In the genomic region with DNA sequence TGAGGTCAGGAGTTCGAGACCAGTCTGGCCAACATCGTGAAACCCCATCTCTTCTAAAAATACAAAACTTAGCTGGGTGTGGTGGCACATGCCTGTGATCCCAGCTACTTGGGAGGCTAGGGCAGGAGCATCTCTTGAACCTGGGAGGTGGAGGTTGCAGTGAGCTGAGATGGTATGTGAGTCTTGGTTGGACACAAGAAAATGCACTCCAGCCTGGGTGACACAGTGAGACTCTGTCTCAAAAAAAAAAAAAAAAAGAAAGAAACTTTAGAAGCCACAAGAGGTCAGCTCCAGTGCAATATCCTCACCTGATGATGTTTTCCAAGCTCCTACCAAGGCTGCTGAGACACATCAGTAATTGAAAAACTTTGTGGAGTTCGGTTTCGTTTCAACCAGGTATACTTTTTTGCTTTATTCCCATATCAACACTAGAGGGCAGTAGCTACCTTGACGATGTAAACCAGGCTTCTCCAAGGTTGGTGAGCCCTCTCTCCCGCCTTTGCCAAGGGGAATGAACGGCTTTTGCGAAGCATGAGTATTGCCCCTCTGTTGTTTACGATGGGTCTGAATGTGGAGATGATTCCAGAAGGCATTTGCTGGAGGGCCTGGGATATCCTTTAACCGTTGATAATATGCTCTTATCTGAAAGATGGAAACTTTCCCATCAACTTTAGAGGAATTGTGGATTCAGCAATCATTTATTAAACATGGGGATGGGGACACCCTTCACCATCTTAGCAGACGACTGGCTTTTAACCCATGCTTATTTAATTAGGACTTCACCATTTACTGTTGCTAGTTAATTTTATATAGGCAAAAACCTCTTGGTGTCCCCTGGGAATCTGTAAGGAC, we compare ENCODE assay signal across 8 cellular contexts.
DNase-seq lines count a peak whose midpoint lies in the region; ATAC-seq and TF ChIP-seq lines count a peak whose summit lies in the region.

No MANE protein-coding gene starts in this region.

- H3K4me1 Mint-ChIP-seq in Calu3 (ENCODE audit: low read depth, unreplicated experiment) = no peaks in the 10 kb centered on the region

- H3K9me3 Mint-ChIP-seq in Calu3 (ENCODE audit: low read depth, unreplicated experiment) = no peaks in the 10 kb centered on the region

- H3K27ac Mint-ChIP-seq in Calu3 (ENCODE audit: unreplicated experiment) = no peak overlapping the region

- BruUV-seq in Calu3 (replicated peaks; lab: Mats Ljungman, UMichigan) = no TSS peak

- CTCF ChIA-PET in Calu3 (lab: Charles Lee) = interaction anchor here (0.6 to 1.4 kb wide), 10 partner anchors 9 to 775 kb away, joined by 3 to 6 read pairs (median 4); no protein-coding TSS in a partner anchor

- TF ChIP-seq CTCF in Calu3 (IDR thresholded peaks at IDR 0.05; ENCODE audit: unreplicated experiment) = peak; percentile 68

- DNase-seq in Calu3 (peak; percentile 56), NCI-H1417 treated with DMSO at 0.1 percent for 48 hours (lab: John Stamatoyannopoulos, UW) (peak; percentile 49), SKM-1 treated with dmso at 0.1 percent for 144 hours (lab: John Stamatoyannopoulos, UW; ENCODE audit: unreplicated experiment) (peak; percentile 69), epidermal melanocyte (ENCODE audit: insufficient read length, low spot score) (peak; percentile 79), midbrain (lab: John Stamatoyannopoulos, UW) (peak; percentile 71), OCI-M2 (lab: John Stamatoyannopoulos, UW; ENCODE audit: unreplicated experiment) (no peak)

- ATAC-seq in GM19452 (IDR thresholded peaks at IDR 0.05; ENCODE audit: unreplicated experiment) (peak; percentile 63), GM21423 (IDR thresholded peaks at IDR 0.05; ENCODE audit: unreplicated experiment) (no peak)

- peaks cover 24% of the 10 kb centered on the region for H3K27me3 Mint-ChIP-seq in Calu3 (ENCODE audit: unreplicated experiment)

- H3K36me3 Mint-ChIP-seq in Calu3 (ENCODE audit: insufficient read depth, unreplicated experiment) = no peaks in the 10 kb centered on the region

- intact Hi-C loops in Calu3 (cut with micrococcal nuclease; ENCODE audit: unreplicated experiment) = loop anchor here (1.0 to 5.0 kb wide), 8 partner anchors 154 to 780 kb away; a partner anchor contains a TSS

- H3K4me3 Mint-ChIP-seq in Calu3 (ENCODE audit: low read depth, unreplicated experiment) = no peak overlapping the region
